8 cellular contexts compared by ENCODE assay signal in the genomic region with DNA sequence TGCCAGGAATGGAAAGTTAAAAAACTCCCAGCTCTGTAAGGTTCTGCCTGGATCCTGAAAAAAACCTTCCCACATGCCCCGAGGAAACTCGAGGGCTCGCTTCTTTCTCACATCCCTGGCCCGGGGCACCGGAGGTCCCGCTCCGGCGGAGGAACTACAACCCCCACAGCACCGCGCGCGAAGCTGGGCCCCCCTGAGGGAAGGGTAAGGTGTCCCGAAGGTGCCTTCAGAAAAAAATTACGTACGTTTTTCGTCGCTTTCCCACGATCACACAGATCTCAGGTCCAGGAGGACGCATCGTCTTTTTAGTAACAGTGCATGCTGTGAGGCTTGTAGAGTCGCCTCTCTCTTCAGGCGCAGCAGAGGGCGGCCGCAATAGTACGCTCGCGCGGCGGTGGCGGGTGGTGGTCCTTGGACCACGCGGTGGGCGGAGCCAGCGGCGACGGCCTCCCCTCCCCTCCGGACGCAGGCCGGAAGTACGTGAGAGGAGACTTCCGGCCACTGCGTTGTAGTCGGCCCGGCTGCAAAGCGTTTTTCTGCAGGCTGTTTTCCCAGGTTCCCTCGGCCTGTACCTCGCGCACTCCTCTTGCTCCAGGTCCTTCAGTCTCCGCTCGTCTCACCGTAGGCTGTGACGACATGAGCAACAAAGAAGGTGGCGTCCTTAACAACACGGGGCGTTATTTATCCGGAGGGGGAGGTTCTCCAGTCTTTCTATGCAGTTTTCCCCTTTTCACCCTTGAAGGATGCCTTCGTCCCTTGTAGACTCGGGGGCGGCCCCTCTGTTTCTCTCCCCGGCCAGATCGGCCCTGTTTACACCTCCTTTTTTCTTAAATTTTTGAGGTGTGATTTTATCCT. TPM values are rescaled to one million over a fixed set of nuclear protein-coding genes. Genes with fewer than 3 reads are reported as not detected.
DNase-seq lines count a peak whose midpoint lies in the region; ATAC-seq and TF ChIP-seq lines count a peak whose summit lies in the region.

A gene with protein sequence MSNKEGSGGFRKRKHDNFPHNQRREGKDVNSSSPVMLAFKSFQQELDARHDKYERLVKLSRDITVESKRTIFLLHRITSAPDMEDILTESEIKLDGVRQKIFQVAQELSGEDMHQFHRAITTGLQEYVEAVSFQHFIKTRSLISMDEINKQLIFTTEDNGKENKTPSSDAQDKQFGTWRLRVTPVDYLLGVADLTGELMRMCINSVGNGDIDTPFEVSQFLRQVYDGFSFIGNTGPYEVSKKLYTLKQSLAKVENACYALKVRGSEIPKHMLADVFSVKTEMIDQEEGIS (plus strand): TSS at position 495 of the 855 bp plus-strand sequence. CDS start 142 bp downstream, at position 637.

- TF ChIP-seq EP300 in suprapubic skin (IDR thresholded peaks at IDR 0.05), result peak; percentile 7

- H3K4me3 ChIP-seq in NB4 (ENCODE audit: low read depth, low read length) (peak within 1 kb of the TSS; percentile 86), suprapubic skin (peak within 1 kb of the TSS; percentile 90)

- H3K9me3 ChIP-seq in suprapubic skin, result no peaks in the 10 kb centered on the region

- DNase-seq in GM04503 (ENCODE audit: low read depth) (peak; percentile 61), HFFc6 (peak; percentile 84), NB4 (ENCODE audit: low read depth) (peak; percentile 95), globus pallidus (ENCODE audit: low spot score) (peak; percentile 90), nucleus accumbens (lab: John Stamatoyannopoulos, UW) (peak; percentile 42 to 98 (median 92)), suprapubic skin (ENCODE audit: low spot score in 2 of 2) (peak; percentile 93)

- peak; percentile 97 for ATAC-seq in SK-N-SH treated with all-trans-retinoic acid at 6 μM for 48 hours

- H3K27me3 ChIP-seq in suprapubic skin, result no peaks in the 10 kb centered on the region

- H3K4me1 ChIP-seq in suprapubic skin, result peaks cover 40% of the 10 kb centered on the region

- H3K36me3 Mint-ChIP-seq in HFFc6 (ENCODE audit: low read depth), result peaks cover 17% of the 10 kb centered on the region
- H3K36me3 Mint-ChIP-seq in activated naive CD4-positive, alpha-beta T cell treated with anti-CD3 and anti-CD28 coated beads, Interleukin-2, amount 50 U/mL, for 24 hours, result peaks cover 8% of the 10 kb centered on the region

- peak within 1 kb of the TSS; percentile 97 for H3K4me3 Mint-ChIP-seq in HFFc6
- peak within 1 kb of the TSS; percentile 98 for H3K4me3 Mint-ChIP-seq in activated naive CD4-positive, alpha-beta T cell treated with anti-CD3 and anti-CD28 coated beads, Interleukin-2, amount 50 U/mL, for 24 hours

- H3K36me3 ChIP-seq in suprapubic skin, result no peaks in the 10 kb centered on the region

- peak within 1 kb of the TSS; percentile 96 for H3K27ac ChIP-seq in suprapubic skin

- TF ChIP-seq POLR2A in NB4 (IDR thresholded peaks at IDR 0.05; ENCODE audit: extremely low read depth, insufficient read length), result peak; percentile 88
- TF ChIP-seq POLR2A in suprapubic skin (IDR thresholded peaks at IDR 0.05), result peak; percentile 18 to 86

- H3K27ac Mint-ChIP-seq in HFFc6, result peak within 1 kb of the TSS; percentile 100
- peak within 1 kb of the TSS; percentile 100 for H3K27ac Mint-ChIP-seq in activated naive CD4-positive, alpha-beta T cell treated with anti-CD3 and anti-CD28 coated beads, Interleukin-2, amount 50 U/mL, for 24 hours

- no peaks in the 10 kb centered on the region for H3K9me3 Mint-ChIP-seq in HFFc6
- H3K9me3 Mint-ChIP-seq in activated naive CD4-positive, alpha-beta T cell treated with anti-CD3 and anti-CD28 coated beads, Interleukin-2, amount 50 U/mL, for 24 hours, result no peaks in the 10 kb centered on the region

- under 1% methylated on average over 30 of the region's 61 CpGs for WGBS in suprapubic skin

- peaks cover 4% of the 10 kb centered on the region for H3K27me3 Mint-ChIP-seq in HFFc6 (ENCODE audit: insufficient read depth)
- H3K27me3 Mint-ChIP-seq in activated naive CD4-positive, alpha-beta T cell treated with anti-CD3 and anti-CD28 coated beads, Interleukin-2, amount 50 U/mL, for 24 hours, result no peaks in the 10 kb centered on the region

- H3K4me1 Mint-ChIP-seq in HFFc6 (ENCODE audit: low read depth), result peaks cover 24% of the 10 kb centered on the region
- H3K4me1 Mint-ChIP-seq in activated naive CD4-positive, alpha-beta T cell treated with anti-CD3 and anti-CD28 coated beads, Interleukin-2, amount 50 U/mL, for 24 hours, result peaks cover 41% of the 10 kb centered on the region

- TF ChIP-seq CTCF in HFFc6 (IDR thresholded peaks at IDR 0.05) (no peak), NB4 (IDR thresholded peaks at IDR 0.05; ENCODE audit: low read depth, low read length) (no peak), suprapubic skin (IDR thresholded peaks at IDR 0.05) (peak in 1 of 2 donors; percentile 5)

TF ChIP-seq in SK-N-SH treated with all-trans-retinoic acid at 6 μM for 48 hours, 23 proteins besides CTCF, POLR2A, EP300 and RAD21 (continues in another document):
- TF ChIP-seq SNAI2 (CRISPR knock-in tag; IDR thresholded peaks at IDR 0.05), result no peak
- TF ChIP-seq, protein P1, sequence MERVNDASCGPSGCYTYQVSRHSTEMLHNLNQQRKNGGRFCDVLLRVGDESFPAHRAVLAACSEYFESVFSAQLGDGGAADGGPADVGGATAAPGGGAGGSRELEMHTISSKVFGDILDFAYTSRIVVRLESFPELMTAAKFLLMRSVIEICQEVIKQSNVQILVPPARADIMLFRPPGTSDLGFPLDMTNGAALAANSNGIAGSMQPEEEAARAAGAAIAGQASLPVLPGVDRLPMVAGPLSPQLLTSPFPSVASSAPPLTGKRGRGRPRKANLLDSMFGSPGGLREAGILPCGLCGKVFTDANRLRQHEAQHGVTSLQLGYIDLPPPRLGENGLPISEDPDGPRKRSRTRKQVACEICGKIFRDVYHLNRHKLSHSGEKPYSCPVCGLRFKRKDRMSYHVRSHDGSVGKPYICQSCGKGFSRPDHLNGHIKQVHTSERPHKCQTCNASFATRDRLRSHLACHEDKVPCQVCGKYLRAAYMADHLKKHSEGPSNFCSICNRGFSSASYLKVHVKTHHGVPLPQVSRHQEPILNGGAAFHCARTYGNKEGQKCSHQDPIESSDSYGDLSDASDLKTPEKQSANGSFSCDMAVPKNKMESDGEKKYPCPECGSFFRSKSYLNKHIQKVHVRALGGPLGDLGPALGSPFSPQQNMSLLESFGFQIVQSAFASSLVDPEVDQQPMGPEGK (CRISPR knock-in tag; IDR thresholded peaks at IDR 0.05; ENCODE audit: borderline replicate concordance), result no peak
- TF ChIP-seq TOX (CRISPR knock-in tag; IDR thresholded peaks at IDR 0.05; ENCODE audit: borderline replicate concordance), result no peak
- no peak for TF ChIP-seq RARB (CRISPR knock-in tag; IDR thresholded peaks at IDR 0.05)
- no peak for TF ChIP-seq ZFP30 (CRISPR knock-in tag; IDR thresholded peaks at IDR 0.05)
- TF ChIP-seq ESRRG (CRISPR knock-in tag; IDR thresholded peaks at IDR 0.05), result no peak
- no peak for TF ChIP-seq BACH2 (CRISPR knock-in tag; IDR thresholded peaks at IDR 0.05; ENCODE audit: borderline replicate concordance)
- TF ChIP-seq, protein P2, sequence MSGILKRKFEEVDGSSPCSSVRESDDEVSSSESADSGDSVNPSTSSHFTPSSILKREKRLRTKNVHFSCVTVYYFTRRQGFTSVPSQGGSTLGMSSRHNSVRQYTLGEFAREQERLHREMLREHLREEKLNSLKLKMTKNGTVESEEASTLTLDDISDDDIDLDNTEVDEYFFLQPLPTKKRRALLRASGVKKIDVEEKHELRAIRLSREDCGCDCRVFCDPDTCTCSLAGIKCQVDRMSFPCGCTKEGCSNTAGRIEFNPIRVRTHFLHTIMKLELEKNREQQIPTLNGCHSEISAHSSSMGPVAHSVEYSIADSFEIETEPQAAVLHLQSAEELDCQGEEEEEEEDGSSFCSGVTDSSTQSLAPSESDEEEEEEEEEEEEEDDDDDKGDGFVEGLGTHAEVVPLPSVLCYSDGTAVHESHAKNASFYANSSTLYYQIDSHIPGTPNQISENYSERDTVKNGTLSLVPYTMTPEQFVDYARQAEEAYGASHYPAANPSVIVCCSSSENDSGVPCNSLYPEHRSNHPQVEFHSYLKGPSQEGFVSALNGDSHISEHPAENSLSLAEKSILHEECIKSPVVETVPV (CRISPR knock-in tag; IDR thresholded peaks at IDR 0.05), result no peak
- TF ChIP-seq CREB5 (CRISPR knock-in tag; IDR thresholded peaks at IDR 0.05; ENCODE audit: low read depth), result no peak
- no peak for TF ChIP-seq ZC3H10 (CRISPR knock-in tag; IDR thresholded peaks at IDR 0.05)
- no peak for TF ChIP-seq ISL1 (CRISPR knock-in tag; IDR thresholded peaks at IDR 0.05)
- no peak for TF ChIP-seq PPARA (CRISPR knock-in tag; IDR thresholded peaks at IDR 0.05; ENCODE audit: borderline replicate concordance)
- TF ChIP-seq ZNF70 (CRISPR knock-in tag; IDR thresholded peaks at IDR 0.05), result no peak
- TF ChIP-seq GLIS3 (CRISPR knock-in tag; IDR thresholded peaks at IDR 0.05), result no peak
- TF ChIP-seq ZFP3 (CRISPR knock-in tag; IDR thresholded peaks at IDR 0.05), result no peak
- TF ChIP-seq, protein P3, sequence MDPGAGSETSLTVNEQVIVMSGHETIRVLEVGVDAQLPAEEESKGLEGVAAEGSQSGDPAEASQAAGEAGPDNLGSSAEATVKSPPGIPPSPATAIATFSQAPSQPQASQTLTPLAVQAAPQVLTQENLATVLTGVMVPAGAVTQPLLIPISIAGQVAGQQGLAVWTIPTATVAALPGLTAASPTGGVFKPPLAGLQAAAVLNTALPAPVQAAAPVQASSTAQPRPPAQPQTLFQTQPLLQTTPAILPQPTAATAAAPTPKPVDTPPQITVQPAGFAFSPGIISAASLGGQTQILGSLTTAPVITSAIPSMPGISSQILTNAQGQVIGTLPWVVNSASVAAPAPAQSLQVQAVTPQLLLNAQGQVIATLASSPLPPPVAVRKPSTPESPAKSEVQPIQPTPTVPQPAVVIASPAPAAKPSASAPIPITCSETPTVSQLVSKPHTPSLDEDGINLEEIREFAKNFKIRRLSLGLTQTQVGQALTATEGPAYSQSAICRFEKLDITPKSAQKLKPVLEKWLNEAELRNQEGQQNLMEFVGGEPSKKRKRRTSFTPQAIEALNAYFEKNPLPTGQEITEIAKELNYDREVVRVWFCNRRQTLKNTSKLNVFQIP (CRISPR knock-in tag; IDR thresholded peaks at IDR 0.05; ENCODE audit: borderline replicate concordance, low read depth), result no peak
- no peak for TF ChIP-seq OSR1 (CRISPR knock-in tag; IDR thresholded peaks at IDR 0.05)

RNA-seq across cellular contexts. Expression of the gene that starts here (rescaled TPM):
- 10 to 100 TPM; 52.1 to 64.4 (median 60.1) TPM for total RNA-seq in HFFc6 (2021; fragmentation: NEBNext Ultra II Directional; extraction: Animal tissue kit (Norgen Biotek cat#: 25700))
- 10 to 100 TPM; 18.8 to 36.4 (median 25.4) TPM for total RNA-seq in suprapubic skin

Comparison
In these comparisons a context has a peak if more than half of its experiments do, and no peak if none do; other contexts are left out.
1. Peak in every context shown above with its lines: DNase-seq, ATAC-seq, H3K4me3 ChIP-seq and H3K27ac ChIP-seq.